1 cellular context compared by ENCODE assay signal in the genomic region with DNA sequence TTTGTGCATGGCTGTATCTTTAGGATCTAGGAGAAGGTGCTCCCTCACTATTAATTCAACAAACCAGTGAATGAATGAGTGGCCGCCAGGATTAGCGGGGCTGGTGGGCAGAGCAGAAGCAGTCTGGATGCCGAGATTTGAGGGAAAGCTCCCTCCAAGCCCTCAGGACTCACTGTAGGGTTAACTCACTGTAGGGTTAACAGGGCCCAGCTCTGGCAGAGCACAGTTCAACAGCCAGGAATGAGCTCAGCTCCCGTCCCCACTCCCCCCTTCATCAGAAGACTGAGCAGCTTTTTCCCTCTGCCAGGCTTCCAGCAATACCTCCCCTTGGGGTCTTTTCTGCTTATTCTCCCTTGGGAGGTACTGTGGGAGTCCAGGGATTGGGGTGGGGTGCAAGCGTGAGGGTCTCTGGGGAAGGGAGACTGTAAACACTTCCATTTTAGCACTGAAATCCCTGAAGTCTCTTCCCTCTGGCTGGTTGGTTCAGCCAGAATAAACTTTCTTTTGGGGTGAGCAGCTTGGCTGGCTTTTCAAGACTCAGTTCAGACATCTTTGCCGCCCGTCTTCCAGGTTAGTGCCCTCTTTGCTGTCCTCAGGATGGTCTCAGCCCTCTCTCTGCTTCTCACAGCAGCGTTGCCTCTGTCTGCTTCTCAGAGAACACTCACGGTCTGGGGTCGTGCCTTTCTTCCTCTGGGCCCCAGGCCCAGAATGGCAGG.
TF ChIP-seq lines count a peak whose summit lies in the region.

No MANE protein-coding gene starts in this region.

TF ChIP-seq in IMR-90, 13 proteins besides CTCF, POLR2A, EP300 and RAD21:
- TF ChIP-seq SMC3 (IDR thresholded peaks at IDR 0.05; ENCODE audit: low read depth, low read length) (no peak), CEBPB (IDR thresholded peaks at IDR 0.05; ENCODE audit: low read depth, low read length) (no peak), MAFK (IDR thresholded peaks at IDR 0.05; ENCODE audit: low read depth, low read length) (no peak), BHLHE40 (IDR thresholded peaks at IDR 0.05; ENCODE audit: low read depth, low read length) (no peak), FOS (IDR thresholded peaks at IDR 0.05; ENCODE audit: low read depth, low read length) (no peak), RFX5 (IDR thresholded peaks at IDR 0.05; ENCODE audit: low read depth, low read length) (no peak), CHD1 (IDR thresholded peaks at IDR 0.05; ENCODE audit: low read depth, low read length) (no peak), MAZ (IDR thresholded peaks at IDR 0.05; ENCODE audit: borderline replicate concordance, low read depth, low read length) (no peak), RCOR1 (IDR thresholded peaks at IDR 0.05; ENCODE audit: insufficient replicate concordance, low read length) (no peak), MXI1 (IDR thresholded peaks at IDR 0.05; ENCODE audit: borderline replicate concordance, low read depth, low read length) (no peak), NFE2L2 (IDR thresholded peaks at IDR 0.05; ENCODE audit: low read depth, low read length) (no peak)
- TF ChIP-seq, protein P1, sequence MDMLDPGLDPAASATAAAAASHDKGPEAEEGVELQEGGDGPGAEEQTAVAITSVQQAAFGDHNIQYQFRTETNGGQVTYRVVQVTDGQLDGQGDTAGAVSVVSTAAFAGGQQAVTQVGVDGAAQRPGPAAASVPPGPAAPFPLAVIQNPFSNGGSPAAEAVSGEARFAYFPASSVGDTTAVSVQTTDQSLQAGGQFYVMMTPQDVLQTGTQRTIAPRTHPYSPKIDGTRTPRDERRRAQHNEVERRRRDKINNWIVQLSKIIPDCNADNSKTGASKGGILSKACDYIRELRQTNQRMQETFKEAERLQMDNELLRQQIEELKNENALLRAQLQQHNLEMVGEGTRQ (IDR thresholded peaks at IDR 0.05; ENCODE audit: low read depth, low read length): no peak
- TF ChIP-seq, protein P2, sequence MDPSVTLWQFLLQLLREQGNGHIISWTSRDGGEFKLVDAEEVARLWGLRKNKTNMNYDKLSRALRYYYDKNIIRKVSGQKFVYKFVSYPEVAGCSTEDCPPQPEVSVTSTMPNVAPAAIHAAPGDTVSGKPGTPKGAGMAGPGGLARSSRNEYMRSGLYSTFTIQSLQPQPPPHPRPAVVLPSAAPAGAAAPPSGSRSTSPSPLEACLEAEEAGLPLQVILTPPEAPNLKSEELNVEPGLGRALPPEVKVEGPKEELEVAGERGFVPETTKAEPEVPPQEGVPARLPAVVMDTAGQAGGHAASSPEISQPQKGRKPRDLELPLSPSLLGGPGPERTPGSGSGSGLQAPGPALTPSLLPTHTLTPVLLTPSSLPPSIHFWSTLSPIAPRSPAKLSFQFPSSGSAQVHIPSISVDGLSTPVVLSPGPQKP (IDR thresholded peaks at IDR 0.05; ENCODE audit: borderline replicate concordance, low read depth, low read length): no peak
